ENCODE assay signal across 8 cellular contexts in genomic region chrX:65451663-65452062, GRCh38.
DNase-seq lines count a peak whose midpoint lies in the region; ATAC-seq and TF ChIP-seq lines count a peak whose summit lies in the region.

No MANE protein-coding gene starts in this region.

- POLR2A ChIA-PET in activated CD4-positive, alpha-beta memory T cell treated with anti-CD3 and anti-CD28 coated beads for 36 hours (lab: Charles Lee): no interaction called here

- H3K36me3 ChIP-seq in KMS-11 (ENCODE audit: insufficient read depth) (no peaks in the 10 kb centered on the region), liver (ENCODE audit: control insufficient read depth in 4 of 4, insufficient read depth in 3 of 4, low read depth in 1 of 4, low read length in 3 of 4) (no peaks in the 10 kb centered on the region)

- ATAC-seq in GM19351 (IDR thresholded peaks at IDR 0.05; ENCODE audit: unreplicated experiment): peak; percentile 97

- H3K9me3 Mint-ChIP-seq in activated T-helper 1 cell treated with anti-CD3 and anti-CD28 coated beads, Interleukin-12 subunit alpha, Interleukin-12 subunit beta, Interleukin-2, Interleukin-4 antibody, amounts not matched to agents 30 ng/mL and 10 ng/mL and 1 ng/mL, durations not matched to agents 14 hours and 24 hours and 36 hours: peaks cover 8% of the 10 kb centered on the region
- H3K9me3 Mint-ChIP-seq in activated CD4-positive, alpha-beta memory T cell treated with anti-CD3 and anti-CD28 coated beads for 36 hours: peaks cover 4% of the 10 kb centered on the region

- H3K4me3 Mint-ChIP-seq in activated T-helper 1 cell treated with anti-CD3 and anti-CD28 coated beads, Interleukin-12 subunit alpha, Interleukin-12 subunit beta, Interleukin-2, Interleukin-4 antibody, amounts not matched to agents 30 ng/mL and 10 ng/mL and 1 ng/mL, durations not matched to agents 14 hours and 24 hours and 36 hours: no peak overlapping the region
- H3K4me3 Mint-ChIP-seq in activated CD4-positive, alpha-beta memory T cell treated with anti-CD3 and anti-CD28 coated beads for 36 hours: no peak overlapping the region

- peak; percentile 3 to 43 for DNase-seq in NCI-H446 (lab: John Stamatoyannopoulos, UW)
- DNase-seq in NCI-H446 treated with DMSO at 0.1 percent for 48 hours (lab: John Stamatoyannopoulos, UW): no peak
- DNase-seq in activated T-helper 1 cell treated with anti-CD3 and anti-CD28 coated beads, Interleukin-12 subunit alpha, Interleukin-12 subunit beta, Interleukin-2, Interleukin-4 antibody, amounts not matched to agents 30 ng/mL and 10 ng/mL and 1 ng/mL, durations not matched to agents 14 hours and 24 hours and 36 hours (ENCODE audit: low spot score): peak; percentile 1
- DNase-seq in activated CD4-positive, alpha-beta memory T cell treated with anti-CD3 and anti-CD28 coated beads for 36 hours: no peak
- DNase-seq in COR-L47 (lab: John Stamatoyannopoulos, UW): no peak

- TF ChIP-seq CTCF in KMS-11 (conservative IDR thresholded peaks at IDR 0.05; ENCODE audit: low read depth, low read length): peak; percentile 67
- TF ChIP-seq CTCF in liver (IDR thresholded peaks at IDR 0.05; ENCODE audit: low read depth, low read length, missing input control): peak; percentile 56

- no peaks in the 10 kb centered on the region for H3K36me3 Mint-ChIP-seq in activated T-helper 1 cell treated with anti-CD3 and anti-CD28 coated beads, Interleukin-12 subunit alpha, Interleukin-12 subunit beta, Interleukin-2, Interleukin-4 antibody, amounts not matched to agents 30 ng/mL and 10 ng/mL and 1 ng/mL, durations not matched to agents 14 hours and 24 hours and 36 hours (ENCODE audit: low read depth)
- no peaks in the 10 kb centered on the region for H3K36me3 Mint-ChIP-seq in activated CD4-positive, alpha-beta memory T cell treated with anti-CD3 and anti-CD28 coated beads for 36 hours

- H3K27ac ChIP-seq in KMS-11 (no peak overlapping the region), liver (ENCODE audit: low read depth in 1 of 2, low read length in 2 of 2) (no peak overlapping the region)

- no peak overlapping the region for H3K27ac Mint-ChIP-seq in activated T-helper 1 cell treated with anti-CD3 and anti-CD28 coated beads, Interleukin-12 subunit alpha, Interleukin-12 subunit beta, Interleukin-2, Interleukin-4 antibody, amounts not matched to agents 30 ng/mL and 10 ng/mL and 1 ng/mL, durations not matched to agents 14 hours and 24 hours and 36 hours
- no peak overlapping the region for H3K27ac Mint-ChIP-seq in activated CD4-positive, alpha-beta memory T cell treated with anti-CD3 and anti-CD28 coated beads for 36 hours

- H4K20me1 ChIP-seq in KMS-11 (ENCODE audit: insufficient read depth): no peaks in the 10 kb centered on the region

- H3K4me1 Mint-ChIP-seq in activated T-helper 1 cell treated with anti-CD3 and anti-CD28 coated beads, Interleukin-12 subunit alpha, Interleukin-12 subunit beta, Interleukin-2, Interleukin-4 antibody, amounts not matched to agents 30 ng/mL and 10 ng/mL and 1 ng/mL, durations not matched to agents 14 hours and 24 hours and 36 hours (ENCODE audit: low read depth): no peaks in the 10 kb centered on the region
- H3K4me1 Mint-ChIP-seq in activated CD4-positive, alpha-beta memory T cell treated with anti-CD3 and anti-CD28 coated beads for 36 hours (ENCODE audit: low read depth): no peaks in the 10 kb centered on the region

- 20% methylated on average over 2 of the region's 2 CpGs for WGBS in liver

- H3K9ac ChIP-seq in KMS-11: no peak overlapping the region
- no peak overlapping the region for H3K9ac ChIP-seq in liver (ENCODE audit: low read depth in 1 of 2, low read length in 2 of 2)

- H3K4me3 ChIP-seq in KMS-11 (IDR thresholded peaks at IDR 0.05; ENCODE audit: insufficient read depth, low read depth, low read length) (no peak overlapping the region), liver (ENCODE audit: low read depth in 1 of 3, low read length in 3 of 3) (no peak overlapping the region)

- H3K79me2 ChIP-seq in KMS-11 (ENCODE audit: insufficient read depth, low read depth): no peaks in the 10 kb centered on the region

- H3K4me1 ChIP-seq in KMS-11 (ENCODE audit: low read depth, poor library complexity, severe bottlenecking) (peaks cover 4% of the 10 kb centered on the region), liver (ENCODE audit: control insufficient read depth in 4 of 4, insufficient read depth in 4 of 4, low read length in 3 of 4) (no peaks in the 10 kb centered on the region)

- peak; percentile 69 to 82 for TF ChIP-seq RAD21 in liver (IDR thresholded peaks at IDR 0.05)

- no peaks in the 10 kb centered on the region for H3K9me3 ChIP-seq in liver (ENCODE audit: control insufficient read depth in 4 of 4, low read length in 3 of 4)

- H3K27me3 ChIP-seq in KMS-11 (ENCODE audit: insufficient read depth, low read depth) (no peaks in the 10 kb centered on the region), liver (ENCODE audit: control insufficient read depth in 4 of 4, insufficient read depth in 4 of 4, low read length in 3 of 4) (no peaks in the 10 kb centered on the region)

- intact Hi-C loops in activated T-helper 1 cell treated with anti-CD3 and anti-CD28 coated beads, Interleukin-12 subunit alpha, Interleukin-12 subunit beta, Interleukin-2, Interleukin-4 antibody, amounts not matched to agents 30 ng/mL and 10 ng/mL and 1 ng/mL, durations not matched to agents 14 hours and 24 hours and 36 hours (cut with micrococcal nuclease): no loop called here
- intact Hi-C loops in activated CD4-positive, alpha-beta memory T cell treated with anti-CD3 and anti-CD28 coated beads for 36 hours (cut with micrococcal nuclease): no loop called here

- CTCF ChIA-PET in activated CD4-positive, alpha-beta memory T cell treated with anti-CD3 and anti-CD28 coated beads for 36 hours (lab: Charles Lee): interaction anchor here (0.6 to 1.3 kb wide), 6 partner anchors 10 to 1357 kb away, joined by 3 to 4 read pairs (median 3); no protein-coding TSS in a partner anchor

- peak overlapping the region; percentile 22; the same call in 1 of the 2 replicates for H2AFZ ChIP-seq in KMS-11 (ENCODE audit: low read depth)

- H3K4me2 ChIP-seq in KMS-11: no peak overlapping the region

- H3K27me3 Mint-ChIP-seq in activated T-helper 1 cell treated with anti-CD3 and anti-CD28 coated beads, Interleukin-12 subunit alpha, Interleukin-12 subunit beta, Interleukin-2, Interleukin-4 antibody, amounts not matched to agents 30 ng/mL and 10 ng/mL and 1 ng/mL, durations not matched to agents 14 hours and 24 hours and 36 hours (ENCODE audit: insufficient read depth): no peaks in the 10 kb centered on the region
- no peaks in the 10 kb centered on the region for H3K27me3 Mint-ChIP-seq in activated CD4-positive, alpha-beta memory T cell treated with anti-CD3 and anti-CD28 coated beads for 36 hours

TF ChIP-seq in liver, 16 proteins besides CTCF, POLR2A, EP300 and RAD21:
- TF ChIP-seq GABPA (IDR thresholded peaks at IDR 0.05 in 1 of 2, conservative IDR thresholded peaks at IDR 0.05 in 1 of 2): no peak
- TF ChIP-seq ZBTB33 (IDR thresholded peaks at IDR 0.05): no peak
- no peak for TF ChIP-seq REST (IDR thresholded peaks at IDR 0.05)

Comparison
In these comparisons a context has a peak if more than half of its experiments do, and no peak if none do; other contexts are left out.
1. DNase-seq: peak in NCI-H446 (2 of 2) and activated T-helper 1 cell treated with anti-CD3 and anti-CD28 coated beads, Interleukin-12 subunit alpha, Interleukin-12 subunit beta, Interleukin-2, Interleukin-4 antibody, amounts not matched to agents 30 ng/mL and 10 ng/mL and 1 ng/mL, durations not matched to agents 14 hours and 24 hours and 36 hours (single experiment); none in NCI-H446 treated with DMSO at 0.1 percent for 48 hours (single experiment), activated CD4-positive, alpha-beta memory T cell treated with anti-CD3 and anti-CD28 coated beads for 36 hours (single experiment) and COR-L47 (single experiment).